Comparison of ENCODE assay signal across 8 cellular contexts in the genomic region with DNA sequence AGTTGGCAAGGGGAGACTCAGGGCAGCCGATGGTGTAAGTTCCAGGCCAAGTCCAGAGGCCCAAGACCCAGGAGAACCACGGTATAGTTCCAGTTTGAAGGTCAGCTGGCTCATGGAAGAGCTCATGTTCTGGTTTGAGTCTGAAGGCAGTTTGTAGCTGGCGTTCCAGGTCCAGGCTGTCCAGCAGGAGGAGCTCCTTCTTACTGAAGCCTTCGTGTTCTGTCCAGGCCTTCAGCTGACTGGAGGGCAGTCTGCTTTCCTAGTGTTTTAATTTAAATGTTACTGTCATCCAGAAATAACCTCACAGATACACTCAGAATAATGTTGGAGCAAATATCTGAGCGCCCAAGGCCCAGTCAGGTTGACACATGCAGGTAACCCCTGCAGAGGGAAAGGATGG. TPM values are rescaled to one million over a fixed set of nuclear protein-coding genes. Genes with fewer than 3 reads are reported as not detected.
DNase-seq lines count a peak whose midpoint lies in the region; ATAC-seq and TF ChIP-seq lines count a peak whose summit lies in the region.

No MANE protein-coding gene starts in this region.

- H3K27me3 ChIP-seq in lung (ENCODE audit: control insufficient read depth, insufficient read depth), result no peaks in the 10 kb centered on the region

- H3K4me3 ChIP-seq in cardiac fibroblast (replicated peaks in 1 of 2; ENCODE audit: low read depth in 2 of 2, low read length in 2 of 2), result no peak overlapping the region
- no peak overlapping the region for H3K4me3 ChIP-seq in lung

- peaks cover 19% of the 10 kb centered on the region for H3K36me3 Mint-ChIP-seq in HFFc6 (ENCODE audit: low read depth)
- H3K36me3 Mint-ChIP-seq in T-helper 2 cell treated with Interferon-gamma antibody and Interleukin-4, amounts not matched to agents 5 μg/mL and 100 μg/mL, for 36 hours (ENCODE audit: low read depth), result peaks cover 13% of the 10 kb centered on the region

- peak overlapping the region; percentile 61 to 86 for H3K27ac ChIP-seq in lung (ENCODE audit: low read depth in 1 of 2, low read length in 1 of 2)

- H3K9me3 Mint-ChIP-seq in HFFc6, result no peaks in the 10 kb centered on the region
- H3K9me3 Mint-ChIP-seq in T-helper 2 cell treated with Interferon-gamma antibody and Interleukin-4, amounts not matched to agents 5 μg/mL and 100 μg/mL, for 36 hours, result no peaks in the 10 kb centered on the region

- TF ChIP-seq CTCF in HFFc6 (IDR thresholded peaks at IDR 0.05) (peak; percentile 76), cardiac fibroblast (IDR thresholded peaks at IDR 0.05; ENCODE audit: low read depth, low read length) (peak; percentile 60), lung (IDR thresholded peaks at IDR 0.05; ENCODE audit: control extremely low read depth, extremely low read depth) (no peak)

- DNase-seq in AG08395 (ENCODE audit: low spot score) (peak; percentile 49), HFFc6 (peak; percentile 45), cardiac fibroblast (ENCODE audit: low read depth in 2 of 2) (peak; percentile 67 to 68), lung (ENCODE audit: low spot score) (no peak), T-helper 2 cell (no peak), mesenteric fat pad (ENCODE audit: low spot score) (no peak), kidney glomerular epithelial cell (lab: John Stamatoyannopoulos, UW) (no peak)
- no peak for DNase-seq in T-helper 2 cell treated with Interferon-gamma antibody and Interleukin-4, amounts not matched to agents 5 μg/mL and 100 μg/mL, for 36 hours (ENCODE audit: low spot score)

- 74 to 81% methylated on average over 5 of the region's 5 CpGs for WGBS in lung, 2 donors

- peaks cover 30% of the 10 kb centered on the region for H3K4me1 Mint-ChIP-seq in HFFc6 (ENCODE audit: low read depth)
- H3K4me1 Mint-ChIP-seq in T-helper 2 cell treated with Interferon-gamma antibody and Interleukin-4, amounts not matched to agents 5 μg/mL and 100 μg/mL, for 36 hours (ENCODE audit: low read depth), result peaks cover 16% of the 10 kb centered on the region

- no peak for ATAC-seq in lung (ENCODE audit: insufficient read depth, low FRiP score)

- H3K36me3 ChIP-seq in lung (ENCODE audit: control insufficient read depth in 2 of 2, insufficient read depth in 2 of 2, low read length in 2 of 2), result peaks cover 0 to 22% of the 10 kb centered on the region in 2 donors

- no peaks in the 10 kb centered on the region for H3K9me3 ChIP-seq in lung (ENCODE audit: control insufficient read depth in 2 of 2, insufficient read depth in 1 of 2, low read length in 1 of 2)

- H3K4me1 ChIP-seq in lung (ENCODE audit: control insufficient read depth in 2 of 2, insufficient read depth in 2 of 2, low read length in 2 of 2), result peaks cover 4 to 15% of the 10 kb centered on the region in 2 donors

- peaks cover 2% of the 10 kb centered on the region for H3K27me3 Mint-ChIP-seq in HFFc6 (ENCODE audit: insufficient read depth)
- H3K27me3 Mint-ChIP-seq in T-helper 2 cell treated with Interferon-gamma antibody and Interleukin-4, amounts not matched to agents 5 μg/mL and 100 μg/mL, for 36 hours (ENCODE audit: low read depth), result no peaks in the 10 kb centered on the region

- peak overlapping the region; percentile 55 for H3K27ac Mint-ChIP-seq in HFFc6
- no peak overlapping the region for H3K27ac Mint-ChIP-seq in T-helper 2 cell treated with Interferon-gamma antibody and Interleukin-4, amounts not matched to agents 5 μg/mL and 100 μg/mL, for 36 hours

- no peak overlapping the region for H3K4me3 Mint-ChIP-seq in HFFc6
- no peak overlapping the region for H3K4me3 Mint-ChIP-seq in T-helper 2 cell treated with Interferon-gamma antibody and Interleukin-4, amounts not matched to agents 5 μg/mL and 100 μg/mL, for 36 hours

RNA-seq across cellular contexts. Expression of a gene that starts 4.2 kb away (rescaled TPM):
- 10 to 100 TPM; 51.0 to 69.8 (median 61.2) TPM for total RNA-seq in HFFc6 (2021; fragmentation: NEBNext Ultra II Directional; extraction: Animal tissue kit (Norgen Biotek cat#: 25700))
- total RNA-seq in lung (100 to 1,000 TPM; 133 to 349 TPM), mesenteric fat pad (144 TPM)
- 10 to 100 TPM; 69.6 to 74.4 TPM for polyA plus RNA-seq in lung

RNA-seq across cellular contexts. Expression of a gene that starts 39.9 kb away (rescaled TPM):
- 10 to 100 TPM; 21.3 to 26.3 (median 25.5) TPM for total RNA-seq in HFFc6 (2021; fragmentation: NEBNext Ultra II Directional; extraction: Animal tissue kit (Norgen Biotek cat#: 25700))
- total RNA-seq in lung, result 10 to 100 TPM; 34.1 to 39.9 TPM
- 10 to 100 TPM; 40.1 to 41.8 TPM for polyA plus RNA-seq in lung
- total RNA-seq in mesenteric fat pad, result 29.8 TPM

Comparison
In these comparisons a context has a peak if more than half of its experiments do, and no peak if none do; other contexts are left out.
1. DNase-seq: peak in AG08395 (single experiment), HFFc6 (single experiment) and cardiac fibroblast (2 of 2); none in lung (single experiment), T-helper 2 cell treated with Interferon-gamma antibody and Interleukin-4, amounts not matched to agents 5 μg/mL and 100 μg/mL, for 36 hours (single experiment), T-helper 2 cell (0 of 5), mesenteric fat pad (single experiment) and kidney glomerular epithelial cell (single experiment).